1 cellular context compared by ENCODE assay signal in the genomic region with DNA sequence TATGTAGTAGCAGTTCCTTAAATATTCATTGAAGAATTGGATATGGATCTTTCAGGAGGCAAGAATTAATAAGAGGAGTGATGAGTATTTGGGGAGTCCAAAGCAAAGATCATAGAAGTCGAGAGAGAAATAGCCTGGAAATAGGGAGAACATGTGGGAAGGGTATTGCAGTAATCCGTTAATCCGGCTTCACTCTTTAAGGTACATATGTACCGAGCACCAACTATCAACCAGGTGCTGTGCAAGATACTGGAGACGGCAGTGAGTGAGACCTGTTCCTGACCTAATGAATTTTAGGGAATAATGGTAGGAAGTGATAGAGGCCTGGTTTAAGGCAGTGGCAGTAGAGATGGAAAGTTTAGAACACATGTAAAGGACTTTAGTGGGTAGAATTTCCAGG.
TF ChIP-seq lines count a peak whose summit lies in the region.

No MANE protein-coding gene starts in this region.

TF ChIP-seq in H1, 55 proteins besides CTCF, POLR2A, EP300 and RAD21:
- TF ChIP-seq RXRA (IDR thresholded peaks at IDR 0.05; ENCODE audit: insufficient read depth, low read depth, low read length) (no peak), CTBP2 (IDR thresholded peaks at IDR 0.05; ENCODE audit: borderline replicate concordance, insufficient read depth, insufficient read length, low read length) (no peak), NANOG (IDR thresholded peaks at IDR 0.05; ENCODE audit: insufficient read depth, low read depth, low read length, poor library complexity, severe bottlenecking) (no peak), NRF1 (IDR thresholded peaks at IDR 0.05; ENCODE audit: low read depth, low read length) (no peak), GABPA (IDR thresholded peaks at IDR 0.05; ENCODE audit: borderline replicate concordance, insufficient read depth, low read length) (no peak), EZH2 (IDR thresholded peaks at IDR 0.05; ENCODE audit: low read depth, low read length, severe bottlenecking) (no peak), SAP30 (IDR thresholded peaks at IDR 0.05; ENCODE audit: insufficient read depth, insufficient replicate concordance, low read length) (no peak), CREB1 (IDR thresholded peaks at IDR 0.05) (no peak), RFX5 (IDR thresholded peaks at IDR 0.05; ENCODE audit: borderline replicate concordance, low read depth, low read length) (no peak), KDM5A (IDR thresholded peaks at IDR 0.05; ENCODE audit: low read length) (no peak), TCF12 (IDR thresholded peaks at IDR 0.05; ENCODE audit: low read depth, low read length) (no peak), SP4 (IDR thresholded peaks at IDR 0.05; ENCODE audit: low read length) (no peak), EGR1 (IDR thresholded peaks at IDR 0.05; ENCODE audit: borderline replicate concordance, low read depth, low read length) (no peak), SP2 (IDR thresholded peaks at IDR 0.05; ENCODE audit: low read length) (no peak)
- TF ChIP-seq, protein P1, sequence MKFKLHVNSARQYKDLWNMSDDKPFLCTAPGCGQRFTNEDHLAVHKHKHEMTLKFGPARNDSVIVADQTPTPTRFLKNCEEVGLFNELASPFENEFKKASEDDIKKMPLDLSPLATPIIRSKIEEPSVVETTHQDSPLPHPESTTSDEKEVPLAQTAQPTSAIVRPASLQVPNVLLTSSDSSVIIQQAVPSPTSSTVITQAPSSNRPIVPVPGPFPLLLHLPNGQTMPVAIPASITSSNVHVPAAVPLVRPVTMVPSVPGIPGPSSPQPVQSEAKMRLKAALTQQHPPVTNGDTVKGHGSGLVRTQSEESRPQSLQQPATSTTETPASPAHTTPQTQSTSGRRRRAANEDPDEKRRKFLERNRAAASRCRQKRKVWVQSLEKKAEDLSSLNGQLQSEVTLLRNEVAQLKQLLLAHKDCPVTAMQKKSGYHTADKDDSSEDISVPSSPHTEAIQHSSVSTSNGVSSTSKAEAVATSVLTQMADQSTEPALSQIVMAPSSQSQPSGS (IDR thresholded peaks at IDR 0.05; ENCODE audit: low read length) = no peak
